ENCODE assay signal across 12 cellular contexts in the genomic region with DNA sequence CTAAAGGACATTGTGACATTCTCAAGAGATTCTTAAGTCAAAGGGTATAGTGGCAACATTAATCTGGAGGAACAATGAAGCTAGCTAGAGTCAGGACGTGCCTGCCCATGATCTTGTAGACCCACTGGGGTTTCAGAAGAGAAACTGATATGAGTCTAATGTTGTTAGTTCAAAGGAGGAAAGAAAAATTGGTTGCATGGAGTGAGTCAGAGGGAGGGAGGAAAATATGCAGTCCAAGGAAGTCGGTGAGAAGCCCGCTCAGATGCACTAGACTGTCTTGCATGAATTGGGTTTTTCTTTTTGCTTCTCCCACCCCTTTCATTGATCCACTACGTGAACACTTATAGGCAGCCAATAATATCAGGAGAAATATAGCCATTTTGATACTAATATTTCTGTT. TPM values are rescaled to one million over a fixed set of nuclear protein-coding genes. Genes with fewer than 3 reads are reported as not detected.
A peak's percentile ranks its signal among the peaks of the same experiment; 100 is the strongest.
DNase-seq lines count a peak whose midpoint lies in the region; TF ChIP-seq lines count a peak whose summit lies in the region.
"Had no signal": no experiment of that assay in that cellular context is flagged by ENCODE, and none has a peak within 500 bp of the region (broad histone marks: within the 10 kb centered on the region; RNA-seq: fewer than 3 reads in every experiment).

No MANE protein-coding gene starts in this region.

- DNase-seq in MCF 10A (ENCODE audit: unreplicated experiment): no peak
- no peak for DNase-seq in breast epithelium (ENCODE audit: low spot score in 2 of 2)
- peak; percentile 62 for DNase-seq in amniotic epithelial cell (ENCODE audit: low read depth)
- DNase-seq in glutamatergic neuron: no peak
- DNase-seq in vagina (ENCODE audit: extremely low spot score in 2 of 2): no peak
- no peak for DNase-seq in GF-D8 (lab: John Stamatoyannopoulos, UW)
- DNase-seq in NK-92 (lab: John Stamatoyannopoulos, UW; ENCODE audit: unreplicated experiment): no peak
- no peak for DNase-seq in DMS53 treated with DMSO at 0.1 percent for 48 hours (lab: John Stamatoyannopoulos, UW; ENCODE audit: unreplicated experiment)
- DNase-seq: KG1 had no signal

- no peak for TF ChIP-seq CTCF in MCF 10A (IDR thresholded peaks at IDR 0.05; ENCODE audit: unreplicated experiment)
- TF ChIP-seq CTCF in breast epithelium (IDR thresholded peaks at IDR 0.05): no peak
- TF ChIP-seq CTCF in glutamatergic neuron (IDR thresholded peaks at IDR 0.05; ENCODE audit: partially characterized antibody, unreplicated experiment): no peak
- no peak for TF ChIP-seq CTCF in vagina (IDR thresholded peaks at IDR 0.05)

- H3K36me3 ChIP-seq in breast epithelium: no peaks in the 10 kb centered on the region
- no peaks in the 10 kb centered on the region for H3K36me3 ChIP-seq in vagina
- H3K36me3 ChIP-seq: prostate gland had no signal

- intact Hi-C loops in MCF 10A (cut with micrococcal nuclease) (loop anchor here (1.0 kb wide), 1 partner anchor 11 kb away; no protein-coding TSS in a partner anchor), breast epithelium (cut with DNase I; ENCODE audit: low total_unique reads) (no loop called here), vagina (cut with DNase I) (no loop called here)

- H3K4me3 ChIP-seq in breast epithelium (no peak overlapping the region), vagina (no peak overlapping the region)
- H3K4me3 ChIP-seq: prostate gland had no signal

- peaks cover 75% of the 10 kb centered on the region for H3K4me1 Mint-ChIP-seq in MCF 10A (ENCODE audit: insufficient read depth, unreplicated experiment)
- H3K4me1 Mint-ChIP-seq in glutamatergic neuron (ENCODE audit: low read depth, unreplicated experiment): peaks cover 36% of the 10 kb centered on the region
- H3K4me1 Mint-ChIP-seq: central memory CD8-positive, alpha-beta T cell had no signal

- H3K9me3 Mint-ChIP-seq in MCF 10A (ENCODE audit: unreplicated experiment) (no peaks in the 10 kb centered on the region), glutamatergic neuron (ENCODE audit: unreplicated experiment) (peaks cover 4% of the 10 kb centered on the region)
- H3K9me3 Mint-ChIP-seq: central memory CD8-positive, alpha-beta T cell had no signal

- no peaks in the 10 kb centered on the region for H3K36me3 Mint-ChIP-seq in MCF 10A (ENCODE audit: insufficient read depth, unreplicated experiment)
- H3K36me3 Mint-ChIP-seq in glutamatergic neuron (ENCODE audit: unreplicated experiment): peaks cover 8% of the 10 kb centered on the region

- TSS peak; percentile 93 for BruUV-seq in MCF 10A (replicated peaks; lab: Mats Ljungman, UMichigan)

- CTCF ChIA-PET in MCF 10A (lab: Yijun Ruan, JAX): interaction anchor here (0.6 to 12.6 kb wide), 7 partner anchors 9 to 1689 kb away, joined by 3 to 201 read pairs (median 8); no protein-coding TSS in a partner anchor

- POLR2A ChIA-PET in MCF 10A (lab: Yijun Ruan, JAX): interaction anchor here (0.6 to 8.7 kb wide), 11 partner anchors 12 to 105 kb away, joined by 3 to 156 read pairs (median 5); partner anchors contain the start of genes IRF6 and UTP25

- TF ChIP-seq POLR2A in breast epithelium (IDR thresholded peaks at IDR 0.05) (no peak), vagina (IDR thresholded peaks at IDR 0.05) (no peak)

- H3K27me3 Mint-ChIP-seq in MCF 10A (ENCODE audit: insufficient read depth, unreplicated experiment): no peaks in the 10 kb centered on the region
- peaks cover 5% of the 10 kb centered on the region for H3K27me3 Mint-ChIP-seq in glutamatergic neuron (ENCODE audit: unreplicated experiment)

- no peaks in the 10 kb centered on the region for H3K4me1 ChIP-seq in breast epithelium
- peaks cover 14% of the 10 kb centered on the region for H3K4me1 ChIP-seq in vagina
- H3K4me1 ChIP-seq: prostate gland had no signal

- H3K27ac ChIP-seq in breast epithelium (no peak overlapping the region), vagina (peak overlapping the region; percentile 76)
- H3K27ac ChIP-seq: prostate gland had no signal

- H3K4me3 Mint-ChIP-seq in MCF 10A (ENCODE audit: unreplicated experiment) (peak overlapping the region; percentile 0), glutamatergic neuron (ENCODE audit: unreplicated experiment) (peak overlapping the region; percentile 7)
- H3K4me3 Mint-ChIP-seq: central memory CD8-positive, alpha-beta T cell had no signal

- peaks cover 0 to 12% of the 10 kb centered on the region in 2 donors for H3K27me3 ChIP-seq in breast epithelium
- H3K27me3 ChIP-seq in vagina: no peaks in the 10 kb centered on the region

- no peaks in the 10 kb centered on the region for H3K9me3 ChIP-seq in breast epithelium
- H3K9me3 ChIP-seq in vagina: no peaks in the 10 kb centered on the region
- H3K9me3 ChIP-seq: prostate gland had no signal

- peak overlapping the region; percentile 81 for H3K27ac Mint-ChIP-seq in MCF 10A (ENCODE audit: low read depth, unreplicated experiment)
- peak overlapping the region; percentile 76 for H3K27ac Mint-ChIP-seq in glutamatergic neuron (ENCODE audit: unreplicated experiment)

RNA-seq across cellular contexts. Expression of gene SYT14, which starts 53.8 kb away (rescaled TPM):
- total RNA-seq in MCF 10A (2022) (0.79 and 1.4 TPM in 2 replicates), breast epithelium (under 1 TPM in 1 of 3 donors, not detected in 2; 0.73 TPM), glutamatergic neuron (ENCODE audit: unreplicated experiment) (18.1 TPM), vagina (0.49 TPM)
- total RNA-seq: lung microvascular endothelial cell had no signal

RNA-seq across cellular contexts. Expression of gene UTP25, which starts 56.5 kb away (rescaled TPM):
- total RNA-seq in MCF 10A (2022): 20.4 and 23.8 TPM in 2 replicates
- 10 to 100 TPM in 2 of 3 donors, 1 to 10 TPM in 1; 6.4 to 15.5 (median 11.1) TPM for total RNA-seq in breast epithelium
- 4.6 TPM for total RNA-seq in glutamatergic neuron (ENCODE audit: unreplicated experiment)
- 5.9 TPM for total RNA-seq in vagina
